ENCODE assay signal across 25 cellular contexts in genomic region chr2:158346041-158346440, GRCh38.
"Had no signal": no experiment of that assay in that cellular context is flagged by ENCODE, and none has a peak within 500 bp of the region (broad histone marks: within the 10 kb centered on the region; RNA-seq: fewer than 3 reads in every experiment).

No MANE protein-coding gene starts in this region.

- H3K36me3 Mint-ChIP-seq: activated CD4-positive, alpha-beta memory T cell treated with anti-CD3 and anti-CD28 coated beads for 36 hours; activated naive CD4-positive, alpha-beta T cell treated with anti-CD3 and anti-CD28 coated beads, Interleukin-2, amount 50 U/mL, for 72 hours; brain had no signal

- H3K4me3 Mint-ChIP-seq: activated CD4-positive, alpha-beta memory T cell treated with anti-CD3 and anti-CD28 coated beads for 36 hours; activated CD4-positive, alpha-beta T cell treated with anti-CD3 and anti-CD28 coated beads, Interleukin-2, amount 10 ng/mL, durations not matched to agents 7 days and 5 days; activated T-cell treated with anti-CD3 and anti-CD28 coated beads, Interleukin-2, amount 50 U/mL, for 4 hours; brain; central memory CD8-positive, alpha-beta T cell had no signal

- H3K9me3 Mint-ChIP-seq: activated CD4-positive, alpha-beta memory T cell treated with anti-CD3 and anti-CD28 coated beads for 36 hours; activated CD4-positive, alpha-beta T cell treated with anti-CD3 and anti-CD28 coated beads, Interleukin-2, amount 10 ng/mL, durations not matched to agents 7 days and 5 days; activated naive CD4-positive, alpha-beta T cell treated with anti-CD3 and anti-CD28 coated beads, Interleukin-2, amount 50 U/mL, for 72 hours; activated T-cell treated with anti-CD3 and anti-CD28 coated beads, Interleukin-2, amount 50 U/mL, for 4 hours; central memory CD8-positive, alpha-beta T cell had no signal

- H3K4me1 Mint-ChIP-seq: activated CD4-positive, alpha-beta T cell treated with anti-CD3 and anti-CD28 coated beads, Interleukin-2, amount 10 ng/mL, durations not matched to agents 7 days and 5 days; brain; central memory CD8-positive, alpha-beta T cell had no signal

- H3K27me3 Mint-ChIP-seq: activated CD4-positive, alpha-beta memory T cell treated with anti-CD3 and anti-CD28 coated beads for 36 hours; brain had no signal

- FAIRE-seq: astrocyte, TTC549 had no signal

- H3K27ac Mint-ChIP-seq: activated CD4-positive, alpha-beta memory T cell treated with anti-CD3 and anti-CD28 coated beads for 36 hours; activated CD4-positive, alpha-beta T cell treated with anti-CD3 and anti-CD28 coated beads, Interleukin-2, amount 10 ng/mL, durations not matched to agents 7 days and 5 days; activated naive CD4-positive, alpha-beta T cell treated with anti-CD3 and anti-CD28 coated beads, Interleukin-2, amount 50 U/mL, for 72 hours; brain had no signal

- ATAC-seq: activated naive CD4-positive, alpha-beta T cell treated with anti-CD3 and anti-CD28 coated beads, Interleukin-2, amount 50 U/mL, for 72 hours; activated T-cell treated with anti-CD3 and anti-CD28 coated beads, Interleukin-2, amount 50 U/mL, for 4 hours had no signal

- DNase-seq: activated CD4-positive, alpha-beta memory T cell treated with anti-CD3 and anti-CD28 coated beads for 36 hours; activated CD4-positive, alpha-beta T cell treated with anti-CD3 and anti-CD28 coated beads, Interleukin-2, amount 10 ng/mL, durations not matched to agents 7 days and 5 days; activated CD4-positive, CD25-positive, alpha-beta regulatory T cell; activated CD8-positive, alpha-beta memory T cell treated with anti-CD3 and anti-CD28 coated beads for 24 hours; activated effector memory CD4-positive, alpha-beta T cell treated with anti-CD3 and anti-CD28 coated beads, Interleukin-2, amount 50 U/mL, for 16 hours; activated naive CD4-positive, alpha-beta T cell treated with Interleukin-2 at 50 U/mL for 16 hours; activated T-cell treated with anti-CD3 and anti-CD28 coated beads, Interleukin-2, amount 50 U/mL, for 4 hours; amygdala; Kasumi-1; KBM-7; NCI-H1417; NCI-H2029; NCI-H2107; NCI-H2227 treated with DMSO at 0.1 percent for 48 hours; NCI-H446 treated with DMSO at 0.1 percent for 48 hours; NCI-H524 treated with DMSO at 0.1 percent for 48 hours; NCI-H748 treated with DMSO at 0.1 percent for 48 hours; SIG-M5; T-helper 2 cell; T1000 had no signal
